In genomic region chr17:44008205-44008909, GRCh38 we compare ENCODE assay signal across 9 cellular contexts. TPM values are rescaled to one million over a fixed set of nuclear protein-coding genes. Genes with fewer than 3 reads are reported as not detected.
DNase-seq lines count a peak whose midpoint lies in the region; ATAC-seq, FAIRE-seq and TF ChIP-seq lines count a peak whose summit lies in the region.
"Had no signal": no experiment of that assay in that cellular context is flagged by ENCODE, and none has a peak within 500 bp of the region (broad histone marks: within the 10 kb centered on the region; RNA-seq: fewer than 3 reads in every experiment).

No MANE protein-coding gene starts in this region.

- FAIRE-seq in K562 (lab: Jason Lieb, UNC): peak; percentile 35
- FAIRE-seq: pancreas had no signal

- no peaks in the 10 kb centered on the region for H3K9me3 ChIP-seq in CD4-positive, CD25-positive, alpha-beta regulatory T cell (ENCODE audit: control insufficient read depth in 2 of 2, low read length in 2 of 2)
- no peaks in the 10 kb centered on the region for H3K9me3 ChIP-seq in HUES64 (ENCODE audit: insufficient read depth, low read depth, low read length)
- no peaks in the 10 kb centered on the region for H3K9me3 ChIP-seq in K562 (replicated peaks; ENCODE audit: control insufficient read depth, insufficient read depth, low read depth, low read length)
- no peaks in the 10 kb centered on the region for H3K9me3 ChIP-seq in heart right ventricle
- H3K9me3 ChIP-seq: pancreas had no signal

- peaks cover 2% of the 10 kb centered on the region for H3K36me3 ChIP-seq in CD4-positive, CD25-positive, alpha-beta regulatory T cell (ENCODE audit: control insufficient read depth, insufficient read depth, low read length)
- H3K36me3 ChIP-seq in HUES64 (ENCODE audit: insufficient read depth, low read length) (peaks cover 15% of the 10 kb centered on the region), K562 (ENCODE audit: control insufficient read depth, insufficient read depth, low read length) (peaks cover 16% of the 10 kb centered on the region; the same call in 1 of the 3 replicates), heart right ventricle (peaks cover 0 to 37% (median 0%) of the 10 kb centered on the region in 9 donors)
- H3K36me3 ChIP-seq: pancreas had no signal

- H3K9me1 ChIP-seq in K562 (ENCODE audit: control insufficient read depth, insufficient read depth, low read length): no peaks in the 10 kb centered on the region

- in situ Hi-C loops in K562 (cut with MboI): no loop called here

- H3K9me3 Mint-ChIP-seq in CD4-positive, CD25-positive, alpha-beta regulatory T cell: no peaks in the 10 kb centered on the region
- H3K9me3 Mint-ChIP-seq in natural killer cell: no peaks in the 10 kb centered on the region

- peak overlapping the region; percentile 81 for H3K4me3 ChIP-seq in CD4-positive, CD25-positive, alpha-beta regulatory T cell (ENCODE audit: low read depth, low read length)
- H3K4me3 ChIP-seq in HUES64 (ENCODE audit: low read length) (peak overlapping the region; percentile 76), K562 (no peak overlapping the region), heart right ventricle (peak overlapping the region in 5 of 10 donors; percentile 61 to 77 (median 69))

- CTCF ChIA-PET in K562 (lab: Yijun Ruan, JAX; ENCODE audit: low intra/inter-chr PET ratio): no interaction called here

- H3K27me3 Mint-ChIP-seq in CD4-positive, CD25-positive, alpha-beta regulatory T cell: peaks cover 33% of the 10 kb centered on the region
- peaks cover 0 to 11% of the 10 kb centered on the region in 2 donors for H3K27me3 Mint-ChIP-seq in natural killer cell (ENCODE audit: low read depth in 2 of 2)

- BruUV-seq in K562 (replicated peaks; lab: Mats Ljungman, UMichigan): no TSS peak

- peaks cover 44% of the 10 kb centered on the region for H3K4me1 ChIP-seq in CD4-positive, CD25-positive, alpha-beta regulatory T cell (ENCODE audit: control insufficient read depth, insufficient read depth, low read length, poor library complexity, severe bottlenecking)
- H3K4me1 ChIP-seq in HUES64 (ENCODE audit: insufficient read depth, low read length) (peaks cover 11% of the 10 kb centered on the region), K562 (replicated peaks in 1 of 2; ENCODE audit: control insufficient read depth in 2 of 2, insufficient read depth in 2 of 2, low read length in 2 of 2) (peaks cover 9 to 43% of the 10 kb centered on the region in 2 experiments), heart right ventricle (peaks cover 18 to 66% (median 48%) of the 10 kb centered on the region in 9 donors)

- no peak for TF ChIP-seq EP300 in K562 (IDR thresholded peaks at IDR 0.05; ENCODE audit: low read length)

- peaks cover 0 to 43% (median 18%) of the 10 kb centered on the region in 4 donors for H3K4me1 Mint-ChIP-seq in CD4-positive, CD25-positive, alpha-beta regulatory T cell
- H3K4me1 Mint-ChIP-seq in natural killer cell: peaks cover 21 to 24% of the 10 kb centered on the region in 2 donors

- H3K4me3 Mint-ChIP-seq in CD4-positive, CD25-positive, alpha-beta regulatory T cell: peak overlapping the region; percentile 83 to 94 (median 92)
- H3K4me3 Mint-ChIP-seq in natural killer cell: peak overlapping the region; percentile 90

- no peak overlapping the region for H2AFZ ChIP-seq in K562 (ENCODE audit: low read depth, low read length)

- H3K9ac ChIP-seq in HUES64 (ENCODE audit: low read depth, low read length) (no peak overlapping the region), K562 (ENCODE audit: insufficient read depth in 1 of 2, low read depth in 2 of 2, low read length in 2 of 2) (no peak overlapping the region)

- ATAC-seq in CD4-positive, CD25-positive, alpha-beta regulatory T cell (ENCODE audit: low read depth in 2 of 2): no peak
- ATAC-seq in K562 (no peak), natural killer cell (no peak), GM19452 (IDR thresholded peaks at IDR 0.05; ENCODE audit: unreplicated experiment) (no peak), heart right ventricle (no peak)

- no peaks in the 10 kb centered on the region for H3K27me3 ChIP-seq in CD4-positive, CD25-positive, alpha-beta regulatory T cell (ENCODE audit: control insufficient read depth, insufficient read depth, low read length)
- H3K27me3 ChIP-seq in HUES64 (ENCODE audit: insufficient read depth, low read length): peaks cover 32% of the 10 kb centered on the region
- no peaks in the 10 kb centered on the region for H3K27me3 ChIP-seq in K562 (ENCODE audit: control insufficient read depth in 2 of 2, insufficient read depth in 2 of 2, low read length in 2 of 2)
- peaks cover 14 to 33% (median 25%) of the 10 kb centered on the region in 7 donors for H3K27me3 ChIP-seq in heart right ventricle

- H3K4me2 ChIP-seq in K562 (ENCODE audit: insufficient read depth, low read length): no peak overlapping the region

- H4K20me1 ChIP-seq in K562 (replicated peaks; ENCODE audit: control insufficient read depth, insufficient read depth, low read length): peaks cover 11% of the 10 kb centered on the region; the same call in 1 of the 2 replicates

- intact Hi-C loops in K562 (cut with micrococcal nuclease): no loop called here
- intact Hi-C loops in natural killer cell (cut with micrococcal nuclease): loop anchor here (5.0 kb wide), 1 partner anchor 34 kb away; no protein-coding TSS in a partner anchor
- intact Hi-C loops in heart right ventricle (cut with DNase I): loop anchor here in 5 of 10 donors (5.0 kb wide), 2 partner anchors 34 to 109 kb away; no protein-coding TSS in a partner anchor

- DNase-seq in CD4-positive, CD25-positive, alpha-beta regulatory T cell: peak in 1 of 3 donors; percentile 6
- DNase-seq in K562 (ENCODE audit: extremely low read depth in 1 of 4, low spot score in 3 of 4) (no peak), natural killer cell (no peak), 8988T (no peak), heart right ventricle (no peak), SIG-M5 (lab: John Stamatoyannopoulos, UW) (no peak)

- H3K79me2 ChIP-seq in K562 (ENCODE audit: control insufficient read depth, insufficient read depth, low read length): no peaks in the 10 kb centered on the region

- H3K36me3 Mint-ChIP-seq in CD4-positive, CD25-positive, alpha-beta regulatory T cell: peaks cover 10% of the 10 kb centered on the region
- no peaks in the 10 kb centered on the region for H3K36me3 Mint-ChIP-seq in natural killer cell

- TF ChIP-seq RAD21 in K562 (CRISPR knock-in tag; conservative IDR thresholded peaks at IDR 0.05 in 1 of 2, IDR thresholded peaks at IDR 0.05 in 1 of 2): no peak

- 89% methylated on average over 4 of the region's 6 CpGs for WGBS in HUES64
- WGBS in K562 (ENCODE audit: insufficient coverage, low coverage, missing lambda C conversion rate): 71% methylated on average over 6 of the region's 6 CpGs
- 70 to 72% methylated on average over 6 of the region's 6 CpGs for WGBS in heart right ventricle, 2 donors

- TF ChIP-seq CTCF in K562 (IDR thresholded peaks at IDR 0.05 in 2 of 3, conservative IDR thresholded peaks at IDR 0.05 in 1 of 3; ENCODE audit: insufficient read depth in 2 of 3, low read depth in 1 of 3, low read length in 3 of 3): no peak
- TF ChIP-seq CTCF in natural killer cell (IDR thresholded peaks at IDR 0.05): no peak
- no peak for TF ChIP-seq CTCF in heart right ventricle (IDR thresholded peaks at IDR 0.05)

- H3K27ac Mint-ChIP-seq in CD4-positive, CD25-positive, alpha-beta regulatory T cell: peak overlapping the region in 2 of 3 donors; percentile 18 to 79
- H3K27ac Mint-ChIP-seq in natural killer cell: peak overlapping the region; percentile 54 to 60

- no peak overlapping the region for H3K27ac ChIP-seq in CD4-positive, CD25-positive, alpha-beta regulatory T cell (ENCODE audit: insufficient read depth, low read length, poor library complexity, severe bottlenecking)
- H3K27ac ChIP-seq in HUES64 (ENCODE audit: low read depth, low read length): no peak overlapping the region
- no peak overlapping the region for H3K27ac ChIP-seq in K562 (ENCODE audit: extremely low read depth, low read depth, low read length)
- peak overlapping the region in 1 of 10 donors; percentile 73 for H3K27ac ChIP-seq in heart right ventricle
- H3K27ac ChIP-seq: pancreas had no signal

- POLR2A ChIA-PET in K562 (lab: Yijun Ruan, JAX): interaction anchor here (0.6 to 1.4 kb wide), 4 partner anchors 10 to 41 kb away, joined by 3 to 5 read pairs (median 4); no protein-coding TSS in a partner anchor

- no peak for TF ChIP-seq POLR2A in K562 (conservative IDR thresholded peaks at IDR 0.05)

RNA-seq across cellular contexts. Expression of gene NAGS, which starts 3.9 kb away (rescaled TPM):
- 0.39 TPM for total RNA-seq in CD4-positive, CD25-positive, alpha-beta regulatory T cell
- polyA plus RNA-seq in CD4-positive, CD25-positive, alpha-beta regulatory T cell: 1 to 10 TPM; 1.2 to 1.9 (median 1.3) TPM
- polyA plus RNA-seq in HUES64 (2013, experiment 1 of 2): 2.2 TPM
- 1.2 TPM for polyA plus RNA-seq in HUES64 (2013, experiment 2 of 2)
- not detected in 2 replicates for total RNA-seq in K562 (2011; cell fraction: chromatin; rRNA removed; ENCODE audit: low replicate concordance)
- not detected in 2 replicates for total RNA-seq in K562 (2011; cell fraction: nucleolus; rRNA removed)
- total RNA-seq in K562 (2011; cell fraction: nucleoplasm; rRNA removed): not detected in 2 replicates
- total RNA-seq in K562 (2014; rRNA removed): not detected in 2 replicates
- not detected in 2 replicates for total RNA-seq in K562 (2014; rRNA removed; fragmentation: Illumina TruSeq; extraction: Trizol)
- not detected in 2 replicates for total RNA-seq in K562 (2015; rRNA removed; fragmentation: Illumina TruSeq; extraction: Trizol)
- not detected in 2 replicates for total RNA-seq in K562 (2021)
- polyA plus RNA-seq in K562 (2011; rRNA removed): 0.03 TPM in 1 of 2 replicates, not detected in the other
- 0.12 TPM in 1 of 2 replicates, not detected in the other for polyA plus RNA-seq in K562 (2011; cell fraction: cytosol; rRNA removed)
- polyA plus RNA-seq in K562 (2011; cell fraction: nucleus; rRNA removed): not detected in 2 replicates
- polyA plus RNA-seq in K562 (2012): 0.10 and 0.11 TPM in 2 replicates
- polyA plus RNA-seq in K562 (2014; fragmentation: Illumina TruSeq; extraction: Trizol): 0.10 TPM in 1 of 2 replicates, not detected in the other
- polyA plus RNA-seq in K562 (2014; fragmentation: Nextera tagmentation; extraction: Ambion mirVana): not detected
- polyA plus RNA-seq in K562 (2014; rRNA removed): 0.28 TPM in 1 of 2 replicates, not detected in the other
- polyA minus RNA-seq in K562 (2011; rRNA and poly(A)+ RNA removed): not detected in 2 replicates
- not detected in 2 replicates for polyA minus RNA-seq in K562 (2011; cell fraction: cytosol; rRNA and poly(A)+ RNA removed)
- polyA minus RNA-seq in K562 (2011; cell fraction: nucleus; rRNA and poly(A)+ RNA removed): not detected in 2 replicates
- 1 to 10 TPM in 2 of 3 donors, under 1 TPM in 1; 0.92 to 1.7 (median 1.1) TPM for total RNA-seq in natural killer cell
- under 1 TPM; 0.30 to 0.86 (median 0.53) TPM for total RNA-seq in heart right ventricle
- under 1 TPM; 0.37 to 0.86 TPM for polyA plus RNA-seq in heart right ventricle

RNA-seq across cellular contexts. Expression of gene TMEM101, which starts 6.4 kb away (rescaled TPM):
- total RNA-seq in CD4-positive, CD25-positive, alpha-beta regulatory T cell: 15.8 TPM
- polyA plus RNA-seq in CD4-positive, CD25-positive, alpha-beta regulatory T cell: 10 to 100 TPM; 40.7 to 44.9 (median 41.3) TPM
- 12.0 TPM for polyA plus RNA-seq in HUES64 (2013, experiment 1 of 2)
- polyA plus RNA-seq in HUES64 (2013, experiment 2 of 2): 18.2 TPM
- total RNA-seq in K562 (2011; cell fraction: chromatin; rRNA removed; ENCODE audit: low replicate concordance): 29.2 and 76.2 TPM in 2 replicates
- total RNA-seq in K562 (2011; cell fraction: nucleolus; rRNA removed): 97.2 and 110 TPM in 2 replicates
- 81.8 and 82.7 TPM in 2 replicates for total RNA-seq in K562 (2011; cell fraction: nucleoplasm; rRNA removed)
- 42.8 and 45.1 TPM in 2 replicates for total RNA-seq in K562 (2014; rRNA removed)
- total RNA-seq in K562 (2014; rRNA removed; fragmentation: Illumina TruSeq; extraction: Trizol): 17.8 and 22.4 TPM in 2 replicates
- 27.2 and 30.8 TPM in 2 replicates for total RNA-seq in K562 (2015; rRNA removed; fragmentation: Illumina TruSeq; extraction: Trizol)
- 35.6 and 37.8 TPM in 2 replicates for total RNA-seq in K562 (2021)
- polyA plus RNA-seq in K562 (2011; rRNA removed): 35.4 and 49.7 TPM in 2 replicates
- 81.1 and 94.4 TPM in 2 replicates for polyA plus RNA-seq in K562 (2011; cell fraction: cytosol; rRNA removed)
- 33.4 and 33.8 TPM in 2 replicates for polyA plus RNA-seq in K562 (2011; cell fraction: nucleus; rRNA removed)
- 39.5 and 56.3 TPM in 2 replicates for polyA plus RNA-seq in K562 (2012)
- 21.2 and 31.4 TPM in 2 replicates for polyA plus RNA-seq in K562 (2014; fragmentation: Illumina TruSeq; extraction: Trizol)
- 100 to 1,000 TPM in 1 of 2 experiments, 10 to 100 TPM in 1; 79.4 to 110 TPM for polyA plus RNA-seq in K562 (2014; fragmentation: Nextera tagmentation; extraction: Ambion mirVana)
- polyA plus RNA-seq in K562 (2014; rRNA removed): 50.9 and 55.7 TPM in 2 replicates
- 34.9 and 37.8 TPM in 2 replicates for polyA minus RNA-seq in K562 (2011; rRNA and poly(A)+ RNA removed)
- 18.9 and 27.4 TPM in 2 replicates for polyA minus RNA-seq in K562 (2011; cell fraction: cytosol; rRNA and poly(A)+ RNA removed)
- polyA minus RNA-seq in K562 (2011; cell fraction: nucleus; rRNA and poly(A)+ RNA removed): 13.7 and 19.7 TPM in 2 replicates
- 10 to 100 TPM; 11.3 to 13.9 (median 11.5) TPM for total RNA-seq in natural killer cell
- total RNA-seq in heart right ventricle: 10 to 100 TPM; 15.6 to 22.1 (median 17.9) TPM
- 10 to 100 TPM; 15.7 to 26.4 TPM for polyA plus RNA-seq in heart right ventricle

RNA-seq across cellular contexts. Expression of gene PYY, which starts 54.6 kb away (rescaled TPM):
- not detected for total RNA-seq in CD4-positive, CD25-positive, alpha-beta regulatory T cell
- polyA plus RNA-seq in CD4-positive, CD25-positive, alpha-beta regulatory T cell: not detected
- 0.65 TPM for polyA plus RNA-seq in HUES64 (2013, experiment 1 of 2)
- polyA plus RNA-seq in HUES64 (2013, experiment 2 of 2): 1.5 TPM
- not detected in 2 replicates for total RNA-seq in K562 (2011; cell fraction: chromatin; rRNA removed; ENCODE audit: low replicate concordance)
- total RNA-seq in K562 (2011; cell fraction: nucleolus; rRNA removed): not detected in 2 replicates
- not detected in 2 replicates for total RNA-seq in K562 (2011; cell fraction: nucleoplasm; rRNA removed)
- not detected in 2 replicates for total RNA-seq in K562 (2014; rRNA removed)
- not detected in 2 replicates for total RNA-seq in K562 (2014; rRNA removed; fragmentation: Illumina TruSeq; extraction: Trizol)
- total RNA-seq in K562 (2015; rRNA removed; fragmentation: Illumina TruSeq; extraction: Trizol): not detected in 2 replicates
- total RNA-seq in K562 (2021): not detected in 2 replicates
- polyA plus RNA-seq in K562 (2011; rRNA removed): 0.09 TPM in 1 of 2 replicates, not detected in the other
- 0.27 TPM in 1 of 2 replicates, not detected in the other for polyA plus RNA-seq in K562 (2011; cell fraction: cytosol; rRNA removed)
- polyA plus RNA-seq in K562 (2011; cell fraction: nucleus; rRNA removed): 0.17 and 0.24 TPM in 2 replicates
- polyA plus RNA-seq in K562 (2012): not detected in 2 replicates
- not detected in 2 replicates for polyA plus RNA-seq in K562 (2014; fragmentation: Illumina TruSeq; extraction: Trizol)
- not detected for polyA plus RNA-seq in K562 (2014; fragmentation: Nextera tagmentation; extraction: Ambion mirVana)
- polyA plus RNA-seq in K562 (2014; rRNA removed): not detected in 2 replicates
- not detected in 2 replicates for polyA minus RNA-seq in K562 (2011; rRNA and poly(A)+ RNA removed)
- not detected in 2 replicates for polyA minus RNA-seq in K562 (2011; cell fraction: cytosol; rRNA and poly(A)+ RNA removed)
- not detected in 2 replicates for polyA minus RNA-seq in K562 (2011; cell fraction: nucleus; rRNA and poly(A)+ RNA removed)
- not detected for total RNA-seq in natural killer cell
- total RNA-seq in heart right ventricle: not detected
- under 1 TPM in 1 of 2 donors, not detected in 1; 0.06 TPM for polyA plus RNA-seq in heart right ventricle

RNA-seq across cellular contexts. Expression of gene LSM12, which starts 58.1 kb away (rescaled TPM):
- total RNA-seq in CD4-positive, CD25-positive, alpha-beta regulatory T cell: 42.6 TPM
- 10 to 100 TPM; 69.8 to 83.7 (median 72.6) TPM for polyA plus RNA-seq in CD4-positive, CD25-positive, alpha-beta regulatory T cell
- polyA plus RNA-seq in HUES64 (2013, experiment 1 of 2): 80.8 TPM
- 75.9 TPM for polyA plus RNA-seq in HUES64 (2013, experiment 2 of 2)
- total RNA-seq in K562 (2011; cell fraction: chromatin; rRNA removed; ENCODE audit: low replicate concordance): 48.1 and 49.0 TPM in 2 replicates
- total RNA-seq in K562 (2011; cell fraction: nucleolus; rRNA removed): 32.9 and 33.7 TPM in 2 replicates
- 64.8 and 108 TPM in 2 replicates for total RNA-seq in K562 (2011; cell fraction: nucleoplasm; rRNA removed)
- total RNA-seq in K562 (2014; rRNA removed): 53.0 and 71.1 TPM in 2 replicates
- 78.4 and 82.8 TPM in 2 replicates for total RNA-seq in K562 (2014; rRNA removed; fragmentation: Illumina TruSeq; extraction: Trizol)
- 95.0 and 102 TPM in 2 replicates for total RNA-seq in K562 (2015; rRNA removed; fragmentation: Illumina TruSeq; extraction: Trizol)
- 104 and 108 TPM in 2 replicates for total RNA-seq in K562 (2021)
- 66.3 and 82.2 TPM in 2 replicates for polyA plus RNA-seq in K562 (2011; rRNA removed)
- 56.4 and 75.0 TPM in 2 replicates for polyA plus RNA-seq in K562 (2011; cell fraction: cytosol; rRNA removed)
- 32.9 and 38.2 TPM in 2 replicates for polyA plus RNA-seq in K562 (2011; cell fraction: nucleus; rRNA removed)
- polyA plus RNA-seq in K562 (2012): 40.9 and 63.3 TPM in 2 replicates
- 98.5 and 124 TPM in 2 replicates for polyA plus RNA-seq in K562 (2014; fragmentation: Illumina TruSeq; extraction: Trizol)
- polyA plus RNA-seq in K562 (2014; fragmentation: Nextera tagmentation; extraction: Ambion mirVana): 100 to 1,000 TPM in 1 of 2 experiments, 10 to 100 TPM in 1; 89.3 to 258 TPM
- 70.0 and 80.9 TPM in 2 replicates for polyA plus RNA-seq in K562 (2014; rRNA removed)
- 133 and 173 TPM in 2 replicates for polyA minus RNA-seq in K562 (2011; rRNA and poly(A)+ RNA removed)
- 44.4 and 52.5 TPM in 2 replicates for polyA minus RNA-seq in K562 (2011; cell fraction: cytosol; rRNA and poly(A)+ RNA removed)
- 11.3 and 24.1 TPM in 2 replicates for polyA minus RNA-seq in K562 (2011; cell fraction: nucleus; rRNA and poly(A)+ RNA removed)
- total RNA-seq in natural killer cell: 10 to 100 TPM; 46.9 to 54.0 (median 51.8) TPM
- 10 to 100 TPM; 37.9 to 60.7 (median 43.8) TPM for total RNA-seq in heart right ventricle
- 10 to 100 TPM; 25.2 to 41.7 TPM for polyA plus RNA-seq in heart right ventricle
